ENCODE assay signal across 13 cellular contexts in the genomic region with DNA sequence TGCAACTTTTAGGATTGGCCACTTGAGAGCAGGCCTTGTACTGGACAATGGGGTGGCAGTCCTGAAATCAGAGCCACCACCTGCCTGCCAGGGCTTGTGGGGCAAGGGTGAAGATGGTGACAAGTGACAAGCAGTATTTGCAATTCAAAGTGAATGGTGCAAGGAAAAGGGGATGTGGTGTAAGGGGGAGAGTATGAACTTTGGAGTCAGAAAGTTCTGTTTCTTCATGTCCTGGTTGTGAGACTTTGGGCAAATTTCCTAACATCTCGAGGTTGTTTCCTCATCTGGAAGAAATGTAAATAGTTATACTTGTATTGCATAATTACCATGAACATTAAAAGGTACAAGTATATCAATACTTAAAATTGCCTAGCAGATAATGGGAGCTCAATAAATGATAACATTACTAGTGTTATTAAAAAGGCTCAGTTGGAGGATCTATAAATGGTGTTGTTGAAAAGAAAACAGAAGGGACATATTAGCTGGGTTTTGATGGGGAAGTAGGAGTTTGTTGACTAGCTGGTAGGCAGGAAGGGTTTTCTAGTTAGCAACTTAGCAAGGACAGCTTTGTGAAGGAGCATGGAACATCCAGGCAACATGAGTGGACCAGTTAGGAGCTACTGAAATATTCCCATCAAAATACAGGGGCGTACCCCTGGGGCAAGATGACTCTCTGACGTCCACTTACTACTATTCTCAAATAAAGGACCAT. TPM values are rescaled to one million over a fixed set of nuclear protein-coding genes. Genes with fewer than 3 reads are reported as not detected.
DNase-seq lines count a peak whose midpoint lies in the region; ATAC-seq, FAIRE-seq and TF ChIP-seq lines count a peak whose summit lies in the region.
"Had no signal": no experiment of that assay in that cellular context is flagged by ENCODE, and none has a peak within 500 bp of the region (broad histone marks: within the 10 kb centered on the region; RNA-seq: fewer than 3 reads in every experiment).

No MANE protein-coding gene starts in this region.

- ATAC-seq in A549 (peak; percentile 40 to 63; a peak in 5 of 6 replicates), left colon (no peak)

- H3K27ac ChIP-seq in A549 (peak overlapping the region; percentile 63 to 77), Karpas-422 (ENCODE audit: low read length) (peak overlapping the region; percentile 99), liver (ENCODE audit: low read depth in 1 of 2, low read length in 2 of 2) (peak overlapping the region; percentile 83 to 91)
- H3K27ac ChIP-seq: ovary had no signal

- TF ChIP-seq RAD21 in A549 (conservative IDR thresholded peaks at IDR 0.05 in 1 of 2, IDR thresholded peaks at IDR 0.05 in 1 of 2) (no peak), liver (IDR thresholded peaks at IDR 0.05) (peak; percentile 41 to 57)

- no peak overlapping the region for H3K4me3 Mint-ChIP-seq in brain

- FAIRE-seq in A549 (lab: Jason Lieb, UNC), result no peak
- FAIRE-seq: A204.1, colon had no signal

- H3K4me3 ChIP-seq in A549 (no peak overlapping the region), Karpas-422 (ENCODE audit: low read length) (peak overlapping the region; percentile 26), liver (ENCODE audit: low read depth in 1 of 3, low read length in 3 of 3) (no peak overlapping the region)
- H3K4me3 ChIP-seq: ovary had no signal

- peaks cover 0 to 2% (median 0%) of the 10 kb centered on the region in 5 experiments for H3K9me3 Mint-ChIP-seq in brain

- 0 out of 5 replicates have a peak, but pooled peaks have one; percentile 14 to 25 for TF ChIP-seq EP300 in A549 (IDR thresholded peaks at IDR 0.05)

- no peak for TF ChIP-seq POLR2A in A549 (IDR thresholded peaks at IDR 0.05; ENCODE audit: low read length)

- no peaks in the 10 kb centered on the region for H3K9me2 ChIP-seq in Karpas-422 (replicated peaks; ENCODE audit: insufficient read depth, low read length)

- DNase-seq in A549 (ENCODE audit: low read depth in 1 of 2, low spot score in 1 of 2) (peak in 1 of 2 experiments; percentile 55), Karpas-422 (peak; percentile 93), nucleus accumbens (lab: John Stamatoyannopoulos, UW) (no peak), NCI-H1930 (lab: John Stamatoyannopoulos, UW) (no peak), left colon (no peak), NCI-H1105 treated with DMSO at 0.1 percent for 48 hours (lab: John Stamatoyannopoulos, UW) (no peak)
- DNase-seq: NCI-H2107, ovary, T-helper 2 cell had no signal

- H3K27ac Mint-ChIP-seq in brain, result peak overlapping the region in 3 of 5 experiments; percentile 1 to 76 (median 8)

- no peak overlapping the region for H2AFZ ChIP-seq in Karpas-422 (ENCODE audit: low read length)

- H3K4me2 ChIP-seq in A549, result peak overlapping the region; percentile 35; the same call in 2 of the 3 replicates
- peak overlapping the region; percentile 64 for H3K4me2 ChIP-seq in Karpas-422 (ENCODE audit: low read depth, low read length, poor library complexity, severe bottlenecking)

- H3K9ac ChIP-seq in Karpas-422 (ENCODE audit: low read length) (peak overlapping the region; percentile 70), liver (ENCODE audit: low read depth in 1 of 2, low read length in 2 of 2) (no peak overlapping the region)

- no peaks in the 10 kb centered on the region for H3K9me3 ChIP-seq in A549
- no peaks in the 10 kb centered on the region for H3K9me3 ChIP-seq in Karpas-422 (ENCODE audit: low read length)
- H3K9me3 ChIP-seq in liver (ENCODE audit: control insufficient read depth in 4 of 4, low read length in 3 of 4), result no peaks in the 10 kb centered on the region
- H3K9me3 ChIP-seq: ovary had no signal

- intact Hi-C loops in left colon (cut with DNase I, micrococcal nuclease), result no loop called here

- H3K36me3 ChIP-seq in Karpas-422 (ENCODE audit: insufficient read depth, low read length) (no peaks in the 10 kb centered on the region; the same call in 1 of the 2 replicates), liver (ENCODE audit: control insufficient read depth in 4 of 4, insufficient read depth in 3 of 4, low read depth in 1 of 4, low read length in 3 of 4) (no peaks in the 10 kb centered on the region)
- H3K36me3 ChIP-seq: ovary had no signal

- peaks cover 9% of the 10 kb centered on the region for H3K4me1 Mint-ChIP-seq in brain

- no peaks in the 10 kb centered on the region for H3K79me2 ChIP-seq in Karpas-422 (ENCODE audit: low read length)

- TF ChIP-seq CTCF in A549 (IDR thresholded peaks at IDR 0.05) (no peak), brain (conservative IDR thresholded peaks at IDR 0.05) (no peak), liver (IDR thresholded peaks at IDR 0.05; ENCODE audit: low read depth, low read length, missing input control) (no peak)

- CTCF ChIA-PET in A549 (lab: Yijun Ruan, JAX), result interaction anchor here (0.9 to 3.8 kb wide), 6 partner anchors 7 to 191 kb away, joined by 3 to 20 read pairs (median 4); partner anchors contain the start of gene TRAF1

- WGBS in A549 (ENCODE audit: missing lambda C conversion rate), result 50% methylated on average over 3 of the region's 3 CpGs
- WGBS in liver, result 62% methylated on average over 3 of the region's 3 CpGs

- no peaks in the 10 kb centered on the region for H3K27me3 ChIP-seq in Karpas-422 (ENCODE audit: low read length)
- H3K27me3 ChIP-seq in liver (ENCODE audit: control insufficient read depth in 4 of 4, insufficient read depth in 4 of 4, low read length in 3 of 4), result no peaks in the 10 kb centered on the region
- H3K27me3 ChIP-seq: ovary had no signal

- H3K27me3 Mint-ChIP-seq in brain, result no peaks in the 10 kb centered on the region

- POLR2A ChIA-PET in A549 (lab: Yijun Ruan, JAX), result interaction anchor here (1.2 kb wide), 1 partner anchor 58 kb away, joined by 4 read pairs; the partner anchor contains the start of gene FBXW2

- no peaks in the 10 kb centered on the region for H4K20me1 ChIP-seq in Karpas-422 (ENCODE audit: insufficient read depth, low read depth, low read length)

- peaks cover 27% of the 10 kb centered on the region for H3K4me1 ChIP-seq in A549
- peaks cover 67% of the 10 kb centered on the region for H3K4me1 ChIP-seq in Karpas-422 (ENCODE audit: low read length)
- H3K4me1 ChIP-seq in liver (ENCODE audit: control insufficient read depth in 4 of 4, insufficient read depth in 4 of 4, low read length in 3 of 4), result peaks cover 15 to 49% (median 39%) of the 10 kb centered on the region in 4 donors

- no peaks in the 10 kb centered on the region for H3K36me3 Mint-ChIP-seq in brain

TF ChIP-seq in A549, 52 proteins besides CTCF, POLR2A, EP300 and RAD21:
- TF ChIP-seq CHD4 (IDR thresholded peaks at IDR 0.05; ENCODE audit: borderline replicate concordance) (no peak), SMC3 (IDR thresholded peaks at IDR 0.05) (no peak), CEBPB (IDR thresholded peaks at IDR 0.05) (peak; percentile 51 to 86; a peak in 3 of 4 replicates), HES2 (IDR thresholded peaks at IDR 0.05) (peak; percentile 76; the same call in 1 of the 2 replicates)
TF ChIP-seq in A549: peak in this region for 2.

TF ChIP-seq in liver, 16 proteins besides CTCF, POLR2A, EP300 and RAD21 (continues in another document):
- TF ChIP-seq, protein P1, sequence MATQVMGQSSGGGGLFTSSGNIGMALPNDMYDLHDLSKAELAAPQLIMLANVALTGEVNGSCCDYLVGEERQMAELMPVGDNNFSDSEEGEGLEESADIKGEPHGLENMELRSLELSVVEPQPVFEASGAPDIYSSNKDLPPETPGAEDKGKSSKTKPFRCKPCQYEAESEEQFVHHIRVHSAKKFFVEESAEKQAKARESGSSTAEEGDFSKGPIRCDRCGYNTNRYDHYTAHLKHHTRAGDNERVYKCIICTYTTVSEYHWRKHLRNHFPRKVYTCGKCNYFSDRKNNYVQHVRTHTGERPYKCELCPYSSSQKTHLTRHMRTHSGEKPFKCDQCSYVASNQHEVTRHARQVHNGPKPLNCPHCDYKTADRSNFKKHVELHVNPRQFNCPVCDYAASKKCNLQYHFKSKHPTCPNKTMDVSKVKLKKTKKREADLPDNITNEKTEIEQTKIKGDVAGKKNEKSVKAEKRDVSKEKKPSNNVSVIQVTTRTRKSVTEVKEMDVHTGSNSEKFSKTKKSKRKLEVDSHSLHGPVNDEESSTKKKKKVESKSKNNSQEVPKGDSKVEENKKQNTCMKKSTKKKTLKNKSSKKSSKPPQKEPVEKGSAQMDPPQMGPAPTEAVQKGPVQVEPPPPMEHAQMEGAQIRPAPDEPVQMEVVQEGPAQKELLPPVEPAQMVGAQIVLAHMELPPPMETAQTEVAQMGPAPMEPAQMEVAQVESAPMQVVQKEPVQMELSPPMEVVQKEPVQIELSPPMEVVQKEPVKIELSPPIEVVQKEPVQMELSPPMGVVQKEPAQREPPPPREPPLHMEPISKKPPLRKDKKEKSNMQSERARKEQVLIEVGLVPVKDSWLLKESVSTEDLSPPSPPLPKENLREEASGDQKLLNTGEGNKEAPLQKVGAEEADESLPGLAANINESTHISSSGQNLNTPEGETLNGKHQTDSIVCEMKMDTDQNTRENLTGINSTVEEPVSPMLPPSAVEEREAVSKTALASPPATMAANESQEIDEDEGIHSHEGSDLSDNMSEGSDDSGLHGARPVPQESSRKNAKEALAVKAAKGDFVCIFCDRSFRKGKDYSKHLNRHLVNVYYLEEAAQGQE (IDR thresholded peaks at IDR 0.05), result peak; percentile 82
- TF ChIP-seq FOXA2 (IDR thresholded peaks at IDR 0.05) (peak; percentile 71), FOXA1 (IDR thresholded peaks at IDR 0.05) (peak; percentile 30), HNF4A (conservative IDR thresholded peaks at IDR 0.05) (peak; percentile 96 to 98)

RNA-seq across cellular contexts. Expression of gene MEGF9, which starts 21.3 kb away (rescaled TPM):
- polyA plus RNA-seq in A549 (2011; rRNA removed) (25.7 and 32.8 TPM in 2 replicates), A549 (2017; fragmentation: RNase III; extraction: RNeasy Plus Mini Kit Qiagen cat#74134 plus additional on column Dnase treatment) (21.1 to 33.4 TPM (median 30.0 TPM) in 3 replicates), brain (ENCODE audit: insufficient read depth, low read depth, low replicate concordance) (31.7 TPM), liver (10 to 100 TPM; 15.5 to 18.7 TPM)
- 7.3 and 9.4 TPM in 2 replicates for polyA plus RNA-seq in A549 (2012; cell fraction: cytosol; rRNA removed)
- polyA plus RNA-seq in A549 (2012; cell fraction: nucleus; rRNA removed), result 3.7 and 4.9 TPM in 2 replicates
- polyA minus RNA-seq in A549 (2011; rRNA and poly(A)+ RNA removed), result 15.9 and 19.0 TPM in 2 replicates
- 55.4 and 86.6 TPM in 2 replicates for total RNA-seq in Karpas-422 (2014; rRNA removed; shearing (Covaris generic); ENCODE audit: low replicate concordance)
- total RNA-seq in liver (10 to 100 TPM; 19.8 to 27.4 TPM), left colon (10 to 100 TPM in 1 of 2 donors, 1 to 10 TPM in 1; 8.3 to 11.6 TPM)

RNA-seq across cellular contexts. Expression of gene FBXW2, which starts 57.6 kb away (rescaled TPM):
- polyA plus RNA-seq in A549 (2011; rRNA removed), result 56.0 and 60.0 TPM in 2 replicates
- polyA plus RNA-seq in A549 (2012; cell fraction: cytosol; rRNA removed), result 28.8 and 29.0 TPM in 2 replicates
- 15.5 and 27.9 TPM in 2 replicates for polyA plus RNA-seq in A549 (2012; cell fraction: nucleus; rRNA removed)
- 28.8 to 33.5 TPM (median 33.1 TPM) in 3 replicates for polyA plus RNA-seq in A549 (2017; fragmentation: RNase III; extraction: RNeasy Plus Mini Kit Qiagen cat#74134 plus additional on column Dnase treatment)
- polyA minus RNA-seq in A549 (2011; rRNA and poly(A)+ RNA removed), result 50.3 and 56.8 TPM in 2 replicates
- 40.8 and 42.0 TPM in 2 replicates for total RNA-seq in Karpas-422 (2014; rRNA removed; shearing (Covaris generic); ENCODE audit: low replicate concordance)
- polyA plus RNA-seq in brain (ENCODE audit: insufficient read depth, low read depth, low replicate concordance), result 28.9 TPM
- 10 to 100 TPM; 28.2 to 40.9 TPM for total RNA-seq in liver
- polyA plus RNA-seq in liver, result 10 to 100 TPM in 1 of 2 donors, 1 to 10 TPM in 1; 7.0 to 16.7 TPM
- 10 to 100 TPM; 58.2 to 62.0 TPM for total RNA-seq in left colon
